Comparison of ENCODE assay signal across 1 cellular context in genomic region chr10:42488416-42488815, GRCh38.
TF ChIP-seq lines count a peak whose summit lies in the region.

No MANE protein-coding gene starts in this region.

TF ChIP-seq in GM23338, 12 proteins besides CTCF, POLR2A, EP300 and RAD21 (continued from another document):
- no peak for TF ChIP-seq CREB1 (CRISPR knock-in tag; IDR thresholded peaks at IDR 0.05; ENCODE audit: low read depth)
- TF ChIP-seq REST (IDR thresholded peaks at IDR 0.05; ENCODE audit: unreplicated experiment): no peak
- no peak for TF ChIP-seq EZH2 (IDR thresholded peaks at IDR 0.05; ENCODE audit: low read depth, unreplicated experiment)
